Comparison of ENCODE assay signal across 1 cellular context in genomic region chr22:21629262-21630149, GRCh38.
TF ChIP-seq lines count a peak whose summit lies in the region.

TSS of gene YDJC (minus strand) at chr22:21630022. CDS start at chr22:21630014, 8 bp downstream.

TF ChIP-seq in K562, 482 proteins besides CTCF, POLR2A, EP300 and RAD21 (continued from another document and continues in another):
- TF ChIP-seq GTF3C2 (IDR thresholded peaks at IDR 0.05; ENCODE audit: borderline replicate concordance, extremely low read depth, insufficient read length) (no peak), PCBP2 (IDR thresholded peaks at IDR 0.05; ENCODE audit: low read depth, low read length, poor library complexity, severe bottlenecking) (no peak), NCOA2 (IDR thresholded peaks at IDR 0.05; ENCODE audit: partially characterized antibody in 2 of 2) (no peak), DPF2 (IDR thresholded peaks at IDR 0.05) (no peak), ZFPM2 (CRISPR knock-in tag; IDR thresholded peaks at IDR 0.05) (no peak), MLX (CRISPR knock-in tag; conservative IDR thresholded peaks at IDR 0.05) (peak in 1 of 2 experiments; percentile 100; a peak in 2 of 4 replicates), HCFC1 (IDR thresholded peaks at IDR 0.05; ENCODE audit: low read depth, low read length) (peak; percentile 94), NCOR1 (IDR thresholded peaks at IDR 0.05) (no peak), ZNF280A (IDR thresholded peaks at IDR 0.05; ENCODE audit: low read depth, partially characterized antibody) (no peak), ZFX (CRISPR knock-in tag; IDR thresholded peaks at IDR 0.05) (no peak), ZNF263 (CRISPR knock-in tag; IDR thresholded peaks at IDR 0.05; ENCODE audit: borderline replicate concordance) (no peak), ATF3 (IDR thresholded peaks at IDR 0.05) (no peak), ATF3 (CRISPR knock-in tag; conservative IDR thresholded peaks at IDR 0.05) (peak; percentile 98), CHD2 (IDR thresholded peaks at IDR 0.05; ENCODE audit: low read depth, low read length) (peak; percentile 72), THAP7 (CRISPR knock-in tag; IDR thresholded peaks at IDR 0.05) (no peak), KHSRP (IDR thresholded peaks at IDR 0.05) (no peak), SLC30A9 (CRISPR knock-in tag; IDR thresholded peaks at IDR 0.05) (no peak), CREBBP (IDR thresholded peaks at IDR 0.05; ENCODE audit: low read depth, low read length) (no peak), BHLHE40 (IDR thresholded peaks at IDR 0.05; ENCODE audit: low read length) (peak; percentile 100), BMI1 (IDR thresholded peaks at IDR 0.05; ENCODE audit: low read length) (no peak), JUN (IDR thresholded peaks at IDR 0.05; ENCODE audit: borderline replicate concordance, low read depth, low read length) (peak; percentile 98; the same call in 1 of the 2 replicates), JUN (CRISPR knock-in tag; IDR thresholded peaks at IDR 0.05; ENCODE audit: borderline replicate concordance) (no peak), GTF2F1 (IDR thresholded peaks at IDR 0.05; ENCODE audit: low read depth, low read length) (peak; percentile 94), CREB3 (tag; conservative IDR thresholded peaks at IDR 0.05; ENCODE audit: low read depth) (no peak), FUS (optimal IDR thresholded peaks at IDR 0.05; ENCODE audit: low read depth, low read length) (no peak), SMC3 (conservative IDR thresholded peaks at IDR 0.05; ENCODE audit: insufficient read depth, low read depth, low read length) (peak; percentile 88), CAMTA2 (CRISPR knock-in tag; conservative IDR thresholded peaks at IDR 0.05) (no peak), E2F6 (IDR thresholded peaks at IDR 0.05; ENCODE audit: borderline replicate concordance in 1 of 2, extremely low read depth in 1 of 2, insufficient read depth in 1 of 2, insufficient read length in 1 of 2, low read depth in 1 of 2, low read length in 1 of 2, poor library complexity in 1 of 2, severe bottlenecking in 1 of 2) (no peak), HDAC8 (tag; IDR thresholded peaks at IDR 0.05) (no peak), NR2C2 (CRISPR knock-in tag; IDR thresholded peaks at IDR 0.05) (no peak), NR2C2 (tag; IDR thresholded peaks at IDR 0.05) (no peak), SP2 (IDR thresholded peaks at IDR 0.05; ENCODE audit: extremely low read depth, low read depth, low read length, poor library complexity, severe bottlenecking) (no peak), JUND (IDR thresholded peaks at IDR 0.05; ENCODE audit: borderline replicate concordance, low read depth, low read length) (peak; percentile 94), JUND (tag; IDR thresholded peaks at IDR 0.05; ENCODE audit: borderline replicate concordance, low read depth, low read length) (no peak), ZNF23 (CRISPR knock-in tag; IDR thresholded peaks at IDR 0.05) (no peak), HINFP (tag; conservative IDR thresholded peaks at IDR 0.05; ENCODE audit: low read depth) (no peak), MGA (IDR thresholded peaks at IDR 0.05) (no peak), GABPB1 (CRISPR knock-in tag; IDR thresholded peaks at IDR 0.05) (no peak), ATF1 (CRISPR knock-in tag; IDR thresholded peaks at IDR 0.05) (no peak), ATF1 (tag; IDR thresholded peaks at IDR 0.05) (no peak), RCOR1 (IDR thresholded peaks at IDR 0.05; ENCODE audit: borderline replicate concordance in 1 of 2, low read depth in 2 of 2, low read length in 2 of 2) (peak; percentile 90 to 99), MXI1 (IDR thresholded peaks at IDR 0.05; ENCODE audit: low read depth, low read length) (peak; percentile 98)
